In the genomic region with DNA sequence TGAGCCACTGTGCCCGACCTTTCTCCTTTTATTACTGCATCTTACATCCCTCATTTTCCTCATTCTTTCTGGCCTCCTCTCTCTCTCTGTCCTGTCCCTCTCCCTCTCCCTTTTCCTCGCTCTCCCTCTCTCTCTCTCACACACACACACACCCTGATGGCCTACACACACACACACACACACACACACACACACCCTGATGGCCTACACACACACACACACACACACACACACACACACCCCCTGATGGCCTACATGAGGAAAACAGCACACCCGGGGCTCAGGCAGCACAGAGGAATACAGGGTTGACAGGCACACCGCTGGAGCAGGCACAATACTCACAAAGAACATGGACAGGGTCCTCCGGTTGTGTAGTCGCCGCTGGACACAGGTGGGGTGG, we compare ENCODE assay signal across 15 cellular contexts. TPM values are rescaled to one million over a fixed set of nuclear protein-coding genes. Genes with fewer than 3 reads are reported as not detected.
DNase-seq lines count a peak whose midpoint lies in the region; ATAC-seq and TF ChIP-seq lines count a peak whose summit lies in the region.
"Had no signal": no experiment of that assay in that cellular context is flagged by ENCODE, and none has a peak within 500 bp of the region (broad histone marks: within the 10 kb centered on the region; RNA-seq: fewer than 3 reads in every experiment).

No MANE protein-coding gene starts in this region.

- H3K4me3 ChIP-seq in DND-41 (ENCODE audit: low read depth in 1 of 2, low read length in 2 of 2) (no peak overlapping the region), HEK293 (ENCODE audit: low read depth, low read length) (no peak overlapping the region), osteoblast (ENCODE audit: insufficient read depth, low read length) (no peak overlapping the region), lower leg skin (ENCODE audit: low read depth, poor library complexity, severe bottlenecking) (no peak overlapping the region)
- H3K4me3 ChIP-seq: BLaER1 treated with 17β-estradiol and CSF1 and Interleukin-3, amounts not matched to agents 10 nM and 100 nM had no signal

- no peak for TF ChIP-seq POLR2A in lower leg skin (IDR thresholded peaks at IDR 0.05)

- WGBS in lower leg skin, 2 donors = 89 to 91% methylated on average over 7 of the region's 7 CpGs

- H3K4me2 ChIP-seq in DND-41 (ENCODE audit: insufficient read depth, low read length) = no peak overlapping the region
- H3K4me2 ChIP-seq in osteoblast (ENCODE audit: insufficient read depth, low read length) = no peak overlapping the region
- H3K4me2 ChIP-seq: BLaER1 treated with 17β-estradiol and CSF1 and Interleukin-3, amounts not matched to agents 10 nM and 100 nM had no signal

- H3K36me3 ChIP-seq in DND-41 (ENCODE audit: insufficient read depth, low read length) (no peaks in the 10 kb centered on the region), HEK293 (ENCODE audit: control insufficient read depth in 2 of 2, insufficient read depth in 1 of 2, low read length in 2 of 2) (peaks cover 0 to 6% of the 10 kb centered on the region in 2 experiments; a peak in 1 of 3 replicates), osteoblast (ENCODE audit: insufficient read depth, low read length) (no peaks in the 10 kb centered on the region)

- TF ChIP-seq CTCF in DND-41 (IDR thresholded peaks at IDR 0.05; ENCODE audit: borderline replicate concordance, extremely low read depth, low read length, poor library complexity, severe bottlenecking) (no peak), HEK293 (tag by site-specific recombination; IDR thresholded peaks at IDR 0.05) (no peak), endothelial cell (IDR thresholded peaks at IDR 0.05; ENCODE audit: unreplicated experiment) (no peak), osteoblast (IDR thresholded peaks at IDR 0.05; ENCODE audit: extremely low read depth, low read depth, low read length) (no peak), lower leg skin (IDR thresholded peaks at IDR 0.05) (no peak)

- no peak overlapping the region for H3K9ac ChIP-seq in DND-41 (ENCODE audit: low read depth, low read length)
- H3K9ac ChIP-seq: BLaER1 treated with 17β-estradiol and CSF1 and Interleukin-3, amounts not matched to agents 10 nM and 100 nM had no signal

- H3K27me3 ChIP-seq in DND-41 (ENCODE audit: insufficient read depth, low read length, poor library complexity) (peaks cover 4% of the 10 kb centered on the region), osteoblast (ENCODE audit: insufficient read depth, low read length) (no peaks in the 10 kb centered on the region)
- H3K27me3 ChIP-seq: BLaER1 treated with 17β-estradiol and CSF1 and Interleukin-3, amounts not matched to agents 10 nM and 100 nM had no signal

- H3K27ac ChIP-seq in DND-41 (ENCODE audit: low read length) (no peak overlapping the region), HEK293 (ENCODE audit: extremely low read depth, low read depth, low read length) (no peak overlapping the region), osteoblast (ENCODE audit: low read depth, low read length) (peak overlapping the region; percentile 72)
- H3K27ac ChIP-seq: BLaER1 treated with 17β-estradiol and CSF1 and Interleukin-3, amounts not matched to agents 10 nM and 100 nM had no signal

- intact Hi-C loops in lower leg skin (cut with DNase I; ENCODE audit: low total_unique reads) = no loop called here

- H3K9me3 Mint-ChIP-seq in endothelial cell (ENCODE audit: unreplicated experiment) = no peaks in the 10 kb centered on the region
- H3K9me3 Mint-ChIP-seq in T-cell = no peaks in the 10 kb centered on the region
- H3K9me3 Mint-ChIP-seq: CD4-positive, CD25-positive, alpha-beta regulatory T cell; CD8-positive, alpha-beta memory T cell; H9 had no signal

- peaks cover 26% of the 10 kb centered on the region for H3K4me1 Mint-ChIP-seq in endothelial cell (ENCODE audit: unreplicated experiment)
- H3K4me1 Mint-ChIP-seq in T-cell = peaks cover 19 to 30% (median 27%) of the 10 kb centered on the region in 3 donors

- DNase-seq in DND-41 (no peak), endothelial cell (ENCODE audit: low spot score) (no peak), osteoblast (ENCODE audit: insufficient read length, low spot score, missing footprints) (peak; percentile 44), lower leg skin (ENCODE audit: low spot score in 2 of 2) (no peak), T-cell (no peak)
- DNase-seq in activated effector memory CD4-positive, alpha-beta T cell treated with anti-CD3 and anti-CD28 coated beads, Interleukin-2, amount 50 U/mL, for 16 hours = no peak
- DNase-seq: CD4-positive, CD25-positive, alpha-beta regulatory T cell; CD8-positive, alpha-beta memory T cell; COR-L47; DMS79 treated with DMSO at 0.1 percent for 48 hours; H9; KG1 had no signal

- H2AFZ ChIP-seq in DND-41 (ENCODE audit: low read depth, low read length) (no peak overlapping the region), osteoblast (ENCODE audit: low read length) (no peak overlapping the region)

- POLR2A ChIA-PET in HEK293 (lab: Yijun Ruan, JAX) = interaction anchor here (0.7 kb wide), 1 partner anchor 22 kb away, joined by 4 read pairs; no protein-coding TSS in a partner anchor
- POLR2A ChIA-PET in T-cell (lab: Charles Lee) = interaction anchor here in 1 of 2 donors (0.7 kb wide), 1 partner anchor 159 kb away, joined by 8 read pairs; no protein-coding TSS in a partner anchor

- H3K4me3 Mint-ChIP-seq in endothelial cell (ENCODE audit: unreplicated experiment) (peak overlapping the region; percentile 56), T-cell (no peak overlapping the region)
- H3K4me3 Mint-ChIP-seq: B cell, H9 had no signal

- CTCF ChIA-PET in HEK293 (lab: Yijun Ruan, JAX) = no interaction called here
- CTCF ChIA-PET in T-cell (lab: Charles Lee) = interaction anchor here in 1 of 2 donors (1.6 kb wide), 1 partner anchor 14 kb away, joined by 6 read pairs; no protein-coding TSS in a partner anchor

- H3K27ac Mint-ChIP-seq in endothelial cell (ENCODE audit: unreplicated experiment) (no peak overlapping the region), T-cell (no peak overlapping the region)
- H3K27ac Mint-ChIP-seq: B cell; CD4-positive, CD25-positive, alpha-beta regulatory T cell; H9 had no signal

- H3K27me3 Mint-ChIP-seq in endothelial cell (ENCODE audit: unreplicated experiment) (peaks cover 22% of the 10 kb centered on the region), T-cell (peaks cover 0 to 3% of the 10 kb centered on the region in 2 donors)
- H3K27me3 Mint-ChIP-seq: CD4-positive, CD25-positive, alpha-beta regulatory T cell had no signal

- 0 out of 3 replicates have a peak, but pooled peaks have one; percentile 17 for ATAC-seq in DND-41 (ENCODE audit: insufficient read depth, low read depth)
- ATAC-seq in T-cell (replicated peaks in 1 of 4) = no peak

- H3K4me1 ChIP-seq in DND-41 (ENCODE audit: insufficient read depth, low read length) (no peaks in the 10 kb centered on the region), HEK293 (ENCODE audit: control insufficient read depth, insufficient read depth, low read length) (no peaks in the 10 kb centered on the region), osteoblast (ENCODE audit: insufficient read depth, low read length) (peaks cover 34% of the 10 kb centered on the region)

- H4K20me1 ChIP-seq in DND-41 (ENCODE audit: insufficient read depth, low read length) (no peaks in the 10 kb centered on the region), osteoblast (ENCODE audit: insufficient read depth, low read length) (no peaks in the 10 kb centered on the region)

- H3K36me3 Mint-ChIP-seq in endothelial cell (ENCODE audit: low read depth, unreplicated experiment) = peaks cover 75% of the 10 kb centered on the region
- peaks cover 14% of the 10 kb centered on the region for H3K36me3 Mint-ChIP-seq in T-cell
- H3K36me3 Mint-ChIP-seq: CD4-positive, CD25-positive, alpha-beta regulatory T cell had no signal

- H3K9me3 ChIP-seq in DND-41 (ENCODE audit: insufficient read depth, low read length, severe bottlenecking) = no peaks in the 10 kb centered on the region
- no peaks in the 10 kb centered on the region for H3K9me3 ChIP-seq in HEK293 (ENCODE audit: control insufficient read depth, insufficient read depth, low read depth, low read length)
- no peaks in the 10 kb centered on the region for H3K9me3 ChIP-seq in osteoblast (ENCODE audit: low read depth, low read length)

- H3K79me2 ChIP-seq in DND-41 (ENCODE audit: insufficient read depth, low read length) = no peaks in the 10 kb centered on the region
- H3K79me2 ChIP-seq in osteoblast (ENCODE audit: insufficient read depth, low read length) = peaks cover 9% of the 10 kb centered on the region

TF ChIP-seq in HEK293, 187 proteins besides CTCF, POLR2A, EP300 and RAD21 (continues in another document):
- TF ChIP-seq ZNF521 (tag by site-specific recombination; IDR thresholded peaks at IDR 0.05) (0 out of 2 replicates have a peak, but pooled peaks have one; percentile 46), EGR2 (tag by site-specific recombination; IDR thresholded peaks at IDR 0.05; ENCODE audit: low read depth) (peak; percentile 58; the same call in 1 of the 2 replicates)
- TF ChIP-seq, protein P1, sequence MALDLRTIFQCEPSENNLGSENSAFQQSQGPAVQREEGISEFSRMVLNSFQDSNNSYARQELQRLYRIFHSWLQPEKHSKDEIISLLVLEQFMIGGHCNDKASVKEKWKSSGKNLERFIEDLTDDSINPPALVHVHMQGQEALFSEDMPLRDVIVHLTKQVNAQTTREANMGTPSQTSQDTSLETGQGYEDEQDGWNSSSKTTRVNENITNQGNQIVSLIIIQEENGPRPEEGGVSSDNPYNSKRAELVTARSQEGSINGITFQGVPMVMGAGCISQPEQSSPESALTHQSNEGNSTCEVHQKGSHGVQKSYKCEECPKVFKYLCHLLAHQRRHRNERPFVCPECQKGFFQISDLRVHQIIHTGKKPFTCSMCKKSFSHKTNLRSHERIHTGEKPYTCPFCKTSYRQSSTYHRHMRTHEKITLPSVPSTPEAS (tag by site-specific recombination; IDR thresholded peaks at IDR 0.05) = peak; percentile 97

RNA-seq across cellular contexts. Expression of a gene that starts 3.8 kb away (rescaled TPM):
- total RNA-seq in endothelial cell (ENCODE audit: unreplicated experiment) (63.3 TPM), osteoblast (21.8 and 22.4 TPM in 2 replicates), lower leg skin (100 to 1,000 TPM in 2 of 4 donors, 10 to 100 TPM in 2; 72.1 to 136 (median 101) TPM), T-cell (100 to 1,000 TPM in 3 of 5 donors, 10 to 100 TPM in 2; 68.5 to 103 (median 101) TPM)

RNA-seq across cellular contexts. Expression of a gene that starts 18.2 kb away (rescaled TPM):
- 17.4 TPM for total RNA-seq in endothelial cell (ENCODE audit: unreplicated experiment)
- 4.4 and 5.1 TPM in 2 replicates for total RNA-seq in osteoblast
- total RNA-seq in lower leg skin = 10 to 100 TPM in 2 of 4 donors, 1 to 10 TPM in 2; 5.9 to 11.4 (median 9.0) TPM
- 10 to 100 TPM; 15.3 to 30.7 (median 26.0) TPM for total RNA-seq in T-cell

RNA-seq across cellular contexts. Expression of a gene that starts 18.4 kb away (rescaled TPM):
- total RNA-seq in endothelial cell (ENCODE audit: unreplicated experiment) (84.9 TPM), osteoblast (47.8 and 50.4 TPM in 2 replicates), lower leg skin (10 to 100 TPM; 49.4 to 66.4 (median 52.7) TPM), T-cell (10 to 100 TPM; 68.5 to 78.5 (median 73.8) TPM)

RNA-seq across cellular contexts. Expression of a gene that starts 27.0 kb away (rescaled TPM):
- total RNA-seq in endothelial cell (ENCODE audit: unreplicated experiment) = 239 TPM
- 2.1 and 2.2 TPM in 2 replicates for total RNA-seq in osteoblast
- total RNA-seq in lower leg skin = 1 to 10 TPM; 2.1 to 4.2 (median 3.7) TPM
- total RNA-seq in T-cell = 10 to 100 TPM in 3 of 5 donors, 1 to 10 TPM in 2; 1.2 to 25.6 (median 20.5) TPM

RNA-seq across cellular contexts. Expression of a gene that starts 36.2 kb away (rescaled TPM):
- total RNA-seq in endothelial cell (ENCODE audit: unreplicated experiment) (149 TPM), osteoblast (18.5 and 19.2 TPM in 2 replicates), lower leg skin (100 to 1,000 TPM in 1 of 4 donors, 10 to 100 TPM in 3; 64.9 to 101 (median 88.7) TPM), T-cell (100 to 1,000 TPM; 190 to 271 (median 211) TPM)
